Comparison of ENCODE assay signal across 24 cellular contexts in the genomic region with DNA sequence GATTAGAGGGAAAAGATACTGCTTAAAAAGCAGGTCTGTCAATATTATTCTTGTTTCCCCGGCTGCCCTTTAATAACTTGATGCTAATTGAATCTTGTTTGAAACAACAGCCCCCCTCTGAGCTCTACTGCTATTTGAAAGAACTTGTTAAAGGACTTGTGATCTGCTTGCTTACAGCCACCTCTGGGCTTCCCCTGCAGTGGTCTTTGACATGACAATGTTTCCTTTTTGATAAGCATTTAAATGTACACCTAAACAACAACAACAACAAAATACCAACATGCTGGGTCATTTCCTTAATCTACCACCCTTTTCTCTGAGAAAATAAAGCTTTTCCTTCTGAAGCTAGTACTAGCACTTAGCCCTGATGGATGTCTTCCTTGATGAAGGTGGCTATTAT. TPM values are rescaled to one million over a fixed set of nuclear protein-coding genes. Genes with fewer than 3 reads are reported as not detected.
"Had no signal": no experiment of that assay in that cellular context is flagged by ENCODE, and none has a peak within 500 bp of the region (broad histone marks: within the 10 kb centered on the region; RNA-seq: fewer than 3 reads in every experiment).

No MANE protein-coding gene starts in this region.

- FAIRE-seq: kidney, small intestine, urothelium cell line had no signal

- H3K4me3 ChIP-seq: esophagus squamous epithelium, gastroesophageal sphincter, lung, neural progenitor cell, ovary, suprapubic skin, thyroid gland had no signal

- H3K9me3 ChIP-seq: esophagus squamous epithelium, gastroesophageal sphincter, ovary, suprapubic skin, thyroid gland had no signal

- H3K27me3 ChIP-seq: ovary had no signal

- H3K4me3 Mint-ChIP-seq: naive thymus-derived CD4-positive, alpha-beta T cell; neural progenitor cell; type B pancreatic cell had no signal

- H3K9me3 Mint-ChIP-seq: type B pancreatic cell had no signal

- DNase-seq: cortex of kidney; effector memory CD4-positive, alpha-beta T cell; esophagus squamous epithelium; foreskin fibroblast; kidney; left cardiac atrium; left ventricle myocardium superior; mesenchymal stem cell; naive thymus-derived CD4-positive, alpha-beta T cell; nucleus accumbens; ovary; right cardiac atrium; small intestine; stimulated activated CD4-positive, alpha-beta T cell treated with anti-CD3 and anti-CD28 coated beads, Interleukin-12 subunit alpha, Interleukin-12 subunit beta, amount 100 ng/mL, for 4 hours; stimulated activated naive CD4-positive, alpha-beta T cell treated with Interleukin-2 at 50 U/mL for 16 hours; thyroid gland had no signal

- H2AFZ ChIP-seq: neural progenitor cell had no signal

- H3K4me1 ChIP-seq: neural progenitor cell had no signal

- H3K9ac ChIP-seq: neural progenitor cell had no signal

- H3K36me3 Mint-ChIP-seq: neural progenitor cell, type B pancreatic cell had no signal

- H3K4me2 ChIP-seq: neural progenitor cell had no signal

- H3K36me3 ChIP-seq: esophagus squamous epithelium, gastroesophageal sphincter, neural progenitor cell, ovary, suprapubic skin, thyroid gland had no signal

- H3K27ac ChIP-seq: esophagus squamous epithelium, gastroesophageal sphincter, neural progenitor cell, ovary, suprapubic skin, thyroid gland had no signal

- H3K27ac Mint-ChIP-seq: naive thymus-derived CD4-positive, alpha-beta T cell; neural progenitor cell; progenitor cell of endocrine pancreas; type B pancreatic cell had no signal

RNA-seq across cellular contexts. Expression of gene HOXD1, which starts 3.9 kb away (rescaled TPM):
- total RNA-seq: left ventricle myocardium superior; mononuclear cell; naive thymus-derived CD4-positive, alpha-beta T cell; progenitor cell of endocrine pancreas; right cardiac atrium had no signal
- polyA plus RNA-seq: naive thymus-derived CD4-positive, alpha-beta T cell had no signal

RNA-seq across cellular contexts. Expression of gene HOXD3, which starts 35.2 kb away (rescaled TPM):
- total RNA-seq: mononuclear cell; naive thymus-derived CD4-positive, alpha-beta T cell; progenitor cell of endocrine pancreas; right cardiac atrium had no signal
- polyA plus RNA-seq: naive thymus-derived CD4-positive, alpha-beta T cell had no signal

RNA-seq across cellular contexts. Expression of gene HOXD4, which starts 41.0 kb away (rescaled TPM):
- total RNA-seq: naive thymus-derived CD4-positive, alpha-beta T cell; progenitor cell of endocrine pancreas; right cardiac atrium had no signal
- polyA plus RNA-seq: naive thymus-derived CD4-positive, alpha-beta T cell had no signal
